8 cellular contexts compared by ENCODE assay signal in genomic region chrX:13254076-13254785, GRCh38.
DNase-seq lines count a peak whose midpoint lies in the region; ATAC-seq, FAIRE-seq and TF ChIP-seq lines count a peak whose summit lies in the region.

No MANE protein-coding gene starts in this region.

- POLR2A ChIA-PET in activated CD8-positive, alpha-beta T cell treated with anti-CD3 and anti-CD28 coated beads, Interleukin-2, amount 10 ng/mL, durations not matched to agents 7 days and 5 days (lab: Charles Lee), result no interaction called here

- H3K36me3 ChIP-seq in neutrophil, result no peaks in the 10 kb centered on the region

- DNase-seq in DMS53 treated with DMSO at 0.1 percent for 48 hours (lab: John Stamatoyannopoulos, UW; ENCODE audit: unreplicated experiment), result peak; percentile 3
- DNase-seq in GM19239 (ENCODE audit: insufficient read length, low spot score), result no peak
- DNase-seq in HL-60 (ENCODE audit: low read depth in 1 of 2, low spot score in 1 of 2), result peak; percentile 35 to 80
- peak; percentile 21 for DNase-seq in activated CD8-positive, alpha-beta T cell treated with anti-CD3 and anti-CD28 coated beads, Interleukin-2, amount 10 ng/mL, durations not matched to agents 7 days and 5 days
- DNase-seq in DMS114 treated with DMSO at 0.1 percent for 48 hours (lab: John Stamatoyannopoulos, UW; ENCODE audit: unreplicated experiment), result no peak
- DNase-seq in mucosa of gallbladder (ENCODE audit: low spot score), result no peak
- no peak for DNase-seq in stimulated activated CD4-positive, alpha-beta T cell treated with anti-CD3 and anti-CD28 coated beads, Interleukin-4, amount 100 ng/mL, for 24 hours

- TF ChIP-seq CTCF in HL-60 (IDR thresholded peaks at IDR 0.05; ENCODE audit: insufficient read depth, low read length) (no peak), neutrophil (IDR thresholded peaks at IDR 0.05) (no peak)

- peaks cover 36 to 40% of the 10 kb centered on the region in 2 experiments for H3K4me1 ChIP-seq in neutrophil (ENCODE audit: control insufficient read depth in 1 of 2, insufficient read depth in 1 of 2, low read depth in 1 of 2, low read length in 1 of 2)

- H3K27ac ChIP-seq in HL-60 (replicated peaks), result peak overlapping the region; percentile 61
- peak overlapping the region; percentile 67 for H3K27ac ChIP-seq in neutrophil

- H3K9me3 Mint-ChIP-seq in activated CD8-positive, alpha-beta T cell treated with anti-CD3 and anti-CD28 coated beads, Interleukin-2, amount 10 ng/mL, durations not matched to agents 7 days and 5 days (ENCODE audit: insufficient read depth), result no peaks in the 10 kb centered on the region

- H3K4me1 Mint-ChIP-seq in activated CD8-positive, alpha-beta T cell treated with anti-CD3 and anti-CD28 coated beads, Interleukin-2, amount 10 ng/mL, durations not matched to agents 7 days and 5 days (ENCODE audit: low read depth), result peaks cover 45% of the 10 kb centered on the region

- H3K27me3 ChIP-seq in HL-60 (ENCODE audit: insufficient read depth, poor library complexity, severe bottlenecking), result no peaks in the 10 kb centered on the region
- H3K27me3 ChIP-seq in neutrophil, result no peaks in the 10 kb centered on the region

- no peak for ATAC-seq in activated CD8-positive, alpha-beta T cell treated with anti-CD3 and anti-CD28 coated beads, Interleukin-2, amount 10 ng/mL, durations not matched to agents 7 days and 5 days

- H3K27ac Mint-ChIP-seq in activated CD8-positive, alpha-beta T cell treated with anti-CD3 and anti-CD28 coated beads, Interleukin-2, amount 10 ng/mL, durations not matched to agents 7 days and 5 days, result no peak overlapping the region

- H3K27me3 Mint-ChIP-seq in activated CD8-positive, alpha-beta T cell treated with anti-CD3 and anti-CD28 coated beads, Interleukin-2, amount 10 ng/mL, durations not matched to agents 7 days and 5 days (ENCODE audit: low read depth), result peaks cover 3% of the 10 kb centered on the region

- no peak overlapping the region for H3K4me3 Mint-ChIP-seq in activated CD8-positive, alpha-beta T cell treated with anti-CD3 and anti-CD28 coated beads, Interleukin-2, amount 10 ng/mL, durations not matched to agents 7 days and 5 days

- H3K4me3 ChIP-seq in HL-60 (replicated peaks; ENCODE audit: insufficient read depth, low read length) (no peak overlapping the region), neutrophil (ENCODE audit: low read depth in 1 of 2, low read length in 1 of 2) (no peak overlapping the region)

- CTCF ChIA-PET in activated CD8-positive, alpha-beta T cell treated with anti-CD3 and anti-CD28 coated beads, Interleukin-2, amount 10 ng/mL, durations not matched to agents 7 days and 5 days (lab: Charles Lee), result interaction anchor here (1.0 to 2.1 kb wide), 2 partner anchors 161 to 308 kb away, joined by 4 to 6 read pairs; no protein-coding TSS in a partner anchor

- no peaks in the 10 kb centered on the region for H3K9me3 ChIP-seq in neutrophil

- FAIRE-seq in GM19239 (lab: Jason Lieb, UNC), result peak; percentile 99

- H3K36me3 Mint-ChIP-seq in activated CD8-positive, alpha-beta T cell treated with anti-CD3 and anti-CD28 coated beads, Interleukin-2, amount 10 ng/mL, durations not matched to agents 7 days and 5 days (ENCODE audit: low read depth), result peaks cover 4% of the 10 kb centered on the region

Comparison
In these comparisons a context has a peak if more than half of its experiments do, and no peak if none do; other contexts are left out.
1. DNase-seq: peak in DMS53 treated with DMSO at 0.1 percent for 48 hours (single experiment), HL-60 (2 of 2) and activated CD8-positive, alpha-beta T cell treated with anti-CD3 and anti-CD28 coated beads, Interleukin-2, amount 10 ng/mL, durations not matched to agents 7 days and 5 days (single experiment); none in GM19239 (single experiment), DMS114 treated with DMSO at 0.1 percent for 48 hours (single experiment), mucosa of gallbladder (single experiment) and stimulated activated CD4-positive, alpha-beta T cell treated with anti-CD3 and anti-CD28 coated beads, Interleukin-4, amount 100 ng/mL, for 24 hours (single experiment).